In the genomic region with DNA sequence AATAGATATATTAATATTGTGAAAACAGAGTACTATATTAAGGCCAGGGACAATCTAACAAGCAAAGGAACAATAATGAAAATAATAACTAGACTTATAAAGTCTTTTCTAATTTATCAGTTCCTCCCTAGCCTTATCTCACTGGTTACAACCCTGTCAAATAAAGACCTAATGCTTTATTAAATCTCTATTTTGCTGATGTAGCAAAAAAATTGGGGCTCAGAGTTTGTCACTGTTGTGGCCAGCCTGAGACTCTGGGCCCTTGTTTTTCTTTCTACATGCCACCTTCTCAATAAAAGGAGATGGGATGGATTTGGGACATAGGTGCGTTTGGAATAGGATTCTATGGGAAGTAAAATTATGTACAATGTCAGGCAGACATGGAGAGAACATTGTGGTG, we compare ENCODE assay signal across 3 cellular contexts.
A peak's percentile ranks its signal among the peaks of the same experiment; 100 is the strongest.
TF ChIP-seq lines count a peak whose summit lies in the region.

No MANE protein-coding gene starts in this region.

TF ChIP-seq in A549, 52 proteins besides CTCF, POLR2A, EP300 and RAD21:
- TF ChIP-seq RCOR1 (IDR thresholded peaks at IDR 0.05; ENCODE audit: low read depth, low read length): no peak
- peak; percentile 96 for TF ChIP-seq MAFK (IDR thresholded peaks at IDR 0.05; ENCODE audit: partially characterized antibody)
- TF ChIP-seq HEYL (CRISPR knock-in tag; IDR thresholded peaks at IDR 0.05): no peak
TF ChIP-seq in A549: peak in this region for 1.

TF ChIP-seq in IMR-90, 13 proteins besides CTCF, POLR2A, EP300 and RAD21:
- TF ChIP-seq MAFK (IDR thresholded peaks at IDR 0.05; ENCODE audit: low read depth, low read length): peak; percentile 99
- TF ChIP-seq FOS (IDR thresholded peaks at IDR 0.05; ENCODE audit: low read depth, low read length): no peak
- TF ChIP-seq, protein P1, sequence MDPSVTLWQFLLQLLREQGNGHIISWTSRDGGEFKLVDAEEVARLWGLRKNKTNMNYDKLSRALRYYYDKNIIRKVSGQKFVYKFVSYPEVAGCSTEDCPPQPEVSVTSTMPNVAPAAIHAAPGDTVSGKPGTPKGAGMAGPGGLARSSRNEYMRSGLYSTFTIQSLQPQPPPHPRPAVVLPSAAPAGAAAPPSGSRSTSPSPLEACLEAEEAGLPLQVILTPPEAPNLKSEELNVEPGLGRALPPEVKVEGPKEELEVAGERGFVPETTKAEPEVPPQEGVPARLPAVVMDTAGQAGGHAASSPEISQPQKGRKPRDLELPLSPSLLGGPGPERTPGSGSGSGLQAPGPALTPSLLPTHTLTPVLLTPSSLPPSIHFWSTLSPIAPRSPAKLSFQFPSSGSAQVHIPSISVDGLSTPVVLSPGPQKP (IDR thresholded peaks at IDR 0.05; ENCODE audit: borderline replicate concordance, low read depth, low read length): no peak
- no peak for TF ChIP-seq MXI1 (IDR thresholded peaks at IDR 0.05; ENCODE audit: borderline replicate concordance, low read depth, low read length)
- TF ChIP-seq SMC3 (IDR thresholded peaks at IDR 0.05; ENCODE audit: low read depth, low read length): no peak
- no peak for TF ChIP-seq RFX5 (IDR thresholded peaks at IDR 0.05; ENCODE audit: low read depth, low read length)

TF ChIP-seq in H1, 55 proteins besides CTCF, POLR2A, EP300 and RAD21:
- TF ChIP-seq MAFK (IDR thresholded peaks at IDR 0.05; ENCODE audit: low read depth, low read length): peak; percentile 91
- no peak for TF ChIP-seq JUN (IDR thresholded peaks at IDR 0.05; ENCODE audit: low read depth, low read length)
- TF ChIP-seq SRF (IDR thresholded peaks at IDR 0.05; ENCODE audit: low read depth, low read length): no peak
- TF ChIP-seq RXRA (IDR thresholded peaks at IDR 0.05; ENCODE audit: insufficient read depth, low read depth, low read length): no peak
- TF ChIP-seq TEAD4 (IDR thresholded peaks at IDR 0.05; ENCODE audit: low read depth, low read length): no peak
- no peak for TF ChIP-seq NRF1 (IDR thresholded peaks at IDR 0.05; ENCODE audit: low read depth, low read length)
